ENCODE assay signal across 1 cellular context in the genomic region with DNA sequence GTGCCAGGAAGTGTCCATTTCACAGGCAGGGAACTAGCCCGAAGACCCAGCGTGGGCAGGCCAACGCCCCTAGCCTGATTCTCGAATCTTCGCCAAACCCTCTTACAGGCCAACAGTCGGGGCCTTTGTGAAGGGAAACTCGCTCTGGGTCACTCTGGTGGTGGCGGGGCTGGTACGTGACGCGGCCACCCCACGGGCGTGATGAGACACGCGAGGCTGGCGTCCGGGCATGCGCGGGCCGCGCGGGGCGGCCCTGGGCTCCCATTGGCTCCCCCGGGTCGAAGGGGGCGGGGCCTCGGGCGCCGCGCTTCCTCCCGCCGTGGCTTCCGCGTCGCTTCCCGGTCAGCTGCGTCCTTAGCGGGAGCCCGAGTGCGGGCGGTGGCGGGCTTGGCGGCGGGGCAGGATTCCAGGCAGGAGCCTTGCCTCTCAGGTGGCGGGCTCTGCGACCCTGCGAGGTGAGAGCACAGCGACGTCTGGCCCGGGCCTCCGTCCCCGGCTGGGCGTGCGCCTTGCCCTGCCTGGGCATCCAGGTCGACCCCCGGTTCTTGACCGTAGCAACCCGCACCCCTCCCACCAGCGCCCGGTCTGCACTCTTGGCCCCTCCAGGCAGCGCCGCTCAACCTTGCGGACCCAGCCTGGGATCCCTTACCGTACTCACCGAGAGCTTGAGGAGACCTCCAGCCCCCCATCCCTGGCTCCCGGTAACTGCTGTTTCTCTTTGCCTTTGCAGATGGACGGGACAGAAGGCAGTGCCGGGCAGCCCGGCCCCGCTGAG.
TF ChIP-seq lines count a peak whose summit lies in the region.

A gene with protein sequence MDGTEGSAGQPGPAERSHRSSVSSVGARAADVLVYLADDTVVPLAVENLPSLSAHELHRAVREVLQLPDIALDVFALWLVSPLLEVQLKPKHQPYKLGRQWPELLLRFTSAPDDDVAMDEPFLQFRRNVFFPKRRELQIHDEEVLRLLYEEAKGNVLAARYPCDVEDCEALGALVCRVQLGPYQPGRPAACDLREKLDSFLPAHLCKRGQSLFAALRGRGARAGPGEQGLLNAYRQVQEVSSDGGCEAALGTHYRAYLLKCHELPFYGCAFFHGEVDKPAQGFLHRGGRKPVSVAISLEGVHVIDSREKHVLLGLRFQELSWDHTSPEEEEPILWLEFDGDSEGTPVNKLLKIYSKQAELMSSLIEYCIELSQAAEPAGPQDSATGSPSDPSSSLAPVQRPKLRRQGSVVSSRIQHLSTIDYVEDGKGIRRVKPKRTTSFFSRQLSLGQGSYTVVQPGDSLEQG (plus strand): TSS at position 331 of the 775 bp plus-strand sequence. CDS start 400 bp downstream, at position 731.

TF ChIP-seq in WTC11, 78 proteins besides CTCF, POLR2A, EP300 and RAD21 (continued from another document and continues in another):
- TF ChIP-seq ARID4B (CRISPR knock-in tag; IDR thresholded peaks at IDR 0.05; ENCODE audit: borderline replicate concordance) (peak; percentile 57; the same call in 1 of the 2 replicates), PRRX2 (CRISPR knock-in tag; IDR thresholded peaks at IDR 0.05) (no peak), OVOL2 (CRISPR knock-in tag; IDR thresholded peaks at IDR 0.05; ENCODE audit: borderline replicate concordance) (no peak), ZNF532 (CRISPR knock-in tag; IDR thresholded peaks at IDR 0.05; ENCODE audit: borderline replicate concordance) (no peak), SOX15 (CRISPR knock-in tag; IDR thresholded peaks at IDR 0.05) (no peak), TCF7 (CRISPR knock-in tag; IDR thresholded peaks at IDR 0.05; ENCODE audit: low read depth) (no peak), NR3C1 (CRISPR knock-in tag; conservative IDR thresholded peaks at IDR 0.05; ENCODE audit: low read depth) (no peak), FOXP1 (CRISPR knock-in tag; IDR thresholded peaks at IDR 0.05; ENCODE audit: borderline replicate concordance) (peak; percentile 31; the same call in 1 of the 2 replicates), MYBL2 (CRISPR knock-in tag; IDR thresholded peaks at IDR 0.05) (no peak), ZNF416 (CRISPR knock-in tag; IDR thresholded peaks at IDR 0.05) (no peak), ZNF232 (CRISPR knock-in tag; IDR thresholded peaks at IDR 0.05) (no peak), NFYB (CRISPR knock-in tag; conservative IDR thresholded peaks at IDR 0.05; ENCODE audit: low read depth) (peak; percentile 74), HMGA2 (CRISPR knock-in tag; IDR thresholded peaks at IDR 0.05) (no peak), GRHL2 (CRISPR knock-in tag; IDR thresholded peaks at IDR 0.05; ENCODE audit: insufficient replicate concordance, severe bottlenecking) (no peak), ZNF121 (CRISPR knock-in tag; IDR thresholded peaks at IDR 0.05) (no peak), ATF6 (CRISPR knock-in tag; IDR thresholded peaks at IDR 0.05) (no peak), ETV6 (CRISPR knock-in tag; IDR thresholded peaks at IDR 0.05) (no peak; the same call in none of the 2 replicates), GTF2I (CRISPR knock-in tag; conservative IDR thresholded peaks at IDR 0.05) (no peak), ZBTB21 (CRISPR knock-in tag; IDR thresholded peaks at IDR 0.05; ENCODE audit: borderline replicate concordance) (no peak), ZNF138 (CRISPR knock-in tag; conservative IDR thresholded peaks at IDR 0.05) (no peak), IRF2 (CRISPR knock-in tag; IDR thresholded peaks at IDR 0.05; ENCODE audit: borderline replicate concordance, low read depth) (no peak), RELA (CRISPR knock-in tag; IDR thresholded peaks at IDR 0.05; ENCODE audit: borderline replicate concordance) (peak; percentile 15; the same call in 1 of the 2 replicates), MAX (CRISPR knock-in tag; IDR thresholded peaks at IDR 0.05) (peak; percentile 84)
- TF ChIP-seq, protein P1, sequence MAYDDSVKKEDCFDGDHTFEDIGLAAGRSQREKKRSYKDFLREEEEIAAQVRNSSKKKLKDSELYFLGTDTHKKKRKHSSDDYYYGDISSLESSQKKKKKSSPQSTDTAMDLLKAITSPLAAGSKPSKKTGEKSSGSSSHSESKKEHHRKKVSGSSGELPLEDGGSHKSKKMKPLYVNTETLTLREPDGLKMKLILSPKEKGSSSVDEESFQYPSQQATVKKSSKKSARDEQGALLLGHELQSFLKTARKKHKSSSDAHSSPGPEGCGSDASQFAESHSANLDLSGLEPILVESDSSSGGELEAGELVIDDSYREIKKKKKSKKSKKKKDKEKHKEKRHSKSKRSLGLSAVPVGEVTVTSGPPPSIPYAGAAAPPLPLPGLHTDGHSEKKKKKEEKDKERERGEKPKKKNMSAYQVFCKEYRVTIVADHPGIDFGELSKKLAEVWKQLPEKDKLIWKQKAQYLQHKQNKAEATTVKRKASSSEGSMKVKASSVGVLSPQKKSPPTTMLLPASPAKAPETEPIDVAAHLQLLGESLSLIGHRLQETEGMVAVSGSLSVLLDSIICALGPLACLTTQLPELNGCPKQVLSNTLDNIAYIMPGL (CRISPR knock-in tag; IDR thresholded peaks at IDR 0.05): peak; percentile 73
- TF ChIP-seq, protein P2, sequence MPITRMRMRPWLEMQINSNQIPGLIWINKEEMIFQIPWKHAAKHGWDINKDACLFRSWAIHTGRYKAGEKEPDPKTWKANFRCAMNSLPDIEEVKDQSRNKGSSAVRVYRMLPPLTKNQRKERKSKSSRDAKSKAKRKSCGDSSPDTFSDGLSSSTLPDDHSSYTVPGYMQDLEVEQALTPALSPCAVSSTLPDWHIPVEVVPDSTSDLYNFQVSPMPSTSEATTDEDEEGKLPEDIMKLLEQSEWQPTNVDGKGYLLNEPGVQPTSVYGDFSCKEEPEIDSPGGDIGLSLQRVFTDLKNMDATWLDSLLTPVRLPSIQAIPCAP (CRISPR knock-in tag; IDR thresholded peaks at IDR 0.05): 0 out of 2 replicates have a peak, but pooled peaks have one; percentile 13
- TF ChIP-seq, protein P3, sequence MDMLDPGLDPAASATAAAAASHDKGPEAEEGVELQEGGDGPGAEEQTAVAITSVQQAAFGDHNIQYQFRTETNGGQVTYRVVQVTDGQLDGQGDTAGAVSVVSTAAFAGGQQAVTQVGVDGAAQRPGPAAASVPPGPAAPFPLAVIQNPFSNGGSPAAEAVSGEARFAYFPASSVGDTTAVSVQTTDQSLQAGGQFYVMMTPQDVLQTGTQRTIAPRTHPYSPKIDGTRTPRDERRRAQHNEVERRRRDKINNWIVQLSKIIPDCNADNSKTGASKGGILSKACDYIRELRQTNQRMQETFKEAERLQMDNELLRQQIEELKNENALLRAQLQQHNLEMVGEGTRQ (CRISPR knock-in tag; IDR thresholded peaks at IDR 0.05): no peak
- TF ChIP-seq, protein P4, sequence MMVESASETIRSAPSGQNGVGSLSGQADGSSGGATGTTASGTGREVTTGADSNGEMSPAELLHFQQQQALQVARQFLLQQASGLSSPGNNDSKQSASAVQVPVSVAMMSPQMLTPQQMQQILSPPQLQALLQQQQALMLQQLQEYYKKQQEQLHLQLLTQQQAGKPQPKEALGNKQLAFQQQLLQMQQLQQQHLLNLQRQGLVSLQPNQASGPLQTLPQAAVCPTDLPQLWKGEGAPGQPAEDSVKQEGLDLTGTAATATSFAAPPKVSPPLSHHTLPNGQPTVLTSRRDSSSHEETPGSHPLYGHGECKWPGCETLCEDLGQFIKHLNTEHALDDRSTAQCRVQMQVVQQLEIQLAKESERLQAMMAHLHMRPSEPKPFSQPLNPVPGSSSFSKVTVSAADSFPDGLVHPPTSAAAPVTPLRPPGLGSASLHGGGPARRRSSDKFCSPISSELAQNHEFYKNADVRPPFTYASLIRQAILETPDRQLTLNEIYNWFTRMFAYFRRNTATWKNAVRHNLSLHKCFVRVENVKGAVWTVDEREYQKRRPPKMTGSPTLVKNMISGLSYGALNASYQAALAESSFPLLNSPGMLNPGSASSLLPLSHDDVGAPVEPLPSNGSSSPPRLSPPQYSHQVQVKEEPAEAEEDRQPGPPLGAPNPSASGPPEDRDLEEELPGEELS (CRISPR knock-in tag; IDR thresholded peaks at IDR 0.05): no peak
- TF ChIP-seq, protein P5, sequence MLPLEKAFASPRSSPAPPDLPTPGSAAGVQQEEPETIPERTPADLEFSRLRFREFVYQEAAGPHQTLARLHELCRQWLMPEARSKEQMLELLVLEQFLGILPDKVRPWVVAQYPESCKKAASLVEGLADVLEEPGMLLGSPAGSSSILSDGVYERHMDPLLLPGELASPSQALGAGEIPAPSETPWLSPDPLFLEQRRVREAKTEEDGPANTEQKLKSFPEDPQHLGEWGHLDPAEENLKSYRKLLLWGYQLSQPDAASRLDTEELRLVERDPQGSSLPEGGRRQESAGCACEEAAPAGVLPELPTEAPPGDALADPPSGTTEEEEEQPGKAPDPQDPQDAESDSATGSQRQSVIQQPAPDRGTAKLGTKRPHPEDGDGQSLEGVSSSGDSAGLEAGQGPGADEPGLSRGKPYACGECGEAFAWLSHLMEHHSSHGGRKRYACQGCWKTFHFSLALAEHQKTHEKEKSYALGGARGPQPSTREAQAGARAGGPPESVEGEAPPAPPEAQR (CRISPR knock-in tag; IDR thresholded peaks at IDR 0.05): no peak
- TF ChIP-seq, protein P6, sequence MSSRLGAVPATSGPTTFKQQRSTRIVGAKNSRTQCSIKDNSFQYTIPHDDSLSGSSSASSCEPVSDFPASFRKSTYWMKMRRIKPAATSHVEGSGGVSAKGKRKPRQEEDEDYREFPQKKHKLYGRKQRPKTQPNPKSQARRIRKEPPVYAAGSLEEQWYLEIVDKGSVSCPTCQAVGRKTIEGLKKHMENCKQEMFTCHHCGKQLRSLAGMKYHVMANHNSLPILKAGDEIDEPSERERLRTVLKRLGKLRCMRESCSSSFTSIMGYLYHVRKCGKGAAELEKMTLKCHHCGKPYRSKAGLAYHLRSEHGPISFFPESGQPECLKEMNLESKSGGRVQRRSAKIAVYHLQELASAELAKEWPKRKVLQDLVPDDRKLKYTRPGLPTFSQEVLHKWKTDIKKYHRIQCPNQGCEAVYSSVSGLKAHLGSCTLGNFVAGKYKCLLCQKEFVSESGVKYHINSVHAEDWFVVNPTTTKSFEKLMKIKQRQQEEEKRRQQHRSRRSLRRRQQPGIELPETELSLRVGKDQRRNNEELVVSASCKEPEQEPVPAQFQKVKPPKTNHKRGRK (CRISPR knock-in tag; IDR thresholded peaks at IDR 0.05; ENCODE audit: borderline replicate concordance): no peak
